In genomic region chr12:48070731-48071130, GRCh38 we compare ENCODE assay signal across 32 cellular contexts.
"Had no signal": no experiment of that assay in that cellular context is flagged by ENCODE, and none has a peak within 500 bp of the region (broad histone marks: within the 10 kb centered on the region; RNA-seq: fewer than 3 reads in every experiment).

No MANE protein-coding gene starts in this region.

- H3K4me3 Mint-ChIP-seq: activated B cell treated with CpG ODN at 0.5 μM for 24 hours; activated CD4-positive, alpha-beta memory T cell treated with anti-CD3 and anti-CD28 coated beads for 36 hours; activated CD4-positive, alpha-beta T cell treated with anti-CD3 and anti-CD28 coated beads, Interleukin-2, amount 10 ng/mL, durations not matched to agents 24 days and 14 days; activated CD8-positive, alpha-beta T cell treated with anti-CD3 and anti-CD28 coated beads for 36 hours; activated naive CD4-positive, alpha-beta T cell treated with anti-CD3 and anti-CD28 coated beads for 36 hours; activated naive CD8-positive, alpha-beta T cell treated with anti-CD3 and anti-CD28 coated beads for 36 hours; activated T-cell treated with anti-CD3 and anti-CD28 coated beads, Interleukin-2, amount 50 U/mL, for 24 hours; activated T-helper 1 cell treated with anti-CD3 and anti-CD28 coated beads, Interleukin-12 subunit alpha, Interleukin-12 subunit beta, Interleukin-2, Interleukin-4 antibody, amounts not matched to agents 30 ng/mL and 10 ng/mL and 1 ng/mL, durations not matched to agents 14 hours and 24 hours and 36 hours; activated T-helper 17 cell treated with anti-CD3 and anti-CD28 coated beads, Interleukin-2, amount 50 U/mL, for 72 hours; T-cell; T-helper 2 cell treated with Interferon-gamma antibody and Interleukin-4, amounts not matched to agents 5 μg/mL and 100 μg/mL, for 36 hours had no signal

- H3K4me1 Mint-ChIP-seq: activated B cell treated with CpG ODN at 0.5 μM for 24 hours had no signal

- H3K9me3 ChIP-seq: adrenal gland, body of pancreas, breast epithelium had no signal

- H3K27ac Mint-ChIP-seq: activated B cell treated with CpG ODN at 0.5 μM for 24 hours; activated CD4-positive, alpha-beta memory T cell treated with anti-CD3 and anti-CD28 coated beads for 36 hours; activated CD4-positive, alpha-beta T cell treated with anti-CD3 and anti-CD28 coated beads, Interleukin-2, amount 10 ng/mL, durations not matched to agents 24 days and 14 days; activated CD8-positive, alpha-beta T cell treated with anti-CD3 and anti-CD28 coated beads for 36 hours; activated naive CD4-positive, alpha-beta T cell treated with anti-CD3 and anti-CD28 coated beads for 36 hours; activated naive CD4-positive, alpha-beta T cell treated with anti-CD3 and anti-CD28 coated beads, Interleukin-2, amount 50 U/mL, for 72 hours; activated naive CD8-positive, alpha-beta T cell treated with anti-CD3 and anti-CD28 coated beads for 36 hours; activated T-cell treated with anti-CD3 and anti-CD28 coated beads, Interleukin-2, amount 50 U/mL, for 24 hours; activated T-helper 1 cell treated with anti-CD3 and anti-CD28 coated beads, Interleukin-12 subunit alpha, Interleukin-12 subunit beta, Interleukin-2, Interleukin-4 antibody, amounts not matched to agents 30 ng/mL and 10 ng/mL and 1 ng/mL, durations not matched to agents 14 hours and 24 hours and 36 hours; activated T-helper 17 cell treated with anti-CD3 and anti-CD28 coated beads, Interleukin-2, amount 50 U/mL, for 72 hours; T-cell; T-helper 2 cell treated with Interferon-gamma antibody and Interleukin-4, amounts not matched to agents 5 μg/mL and 100 μg/mL, for 36 hours had no signal

- H3K9me3 Mint-ChIP-seq: activated B cell treated with CpG ODN at 0.5 μM for 24 hours; activated CD4-positive, alpha-beta memory T cell treated with anti-CD3 and anti-CD28 coated beads for 36 hours; activated CD4-positive, alpha-beta T cell treated with anti-CD3 and anti-CD28 coated beads, Interleukin-2, amount 10 ng/mL, durations not matched to agents 24 days and 14 days; activated CD8-positive, alpha-beta T cell treated with anti-CD3 and anti-CD28 coated beads for 36 hours; activated naive CD4-positive, alpha-beta T cell treated with anti-CD3 and anti-CD28 coated beads for 36 hours; activated naive CD4-positive, alpha-beta T cell treated with anti-CD3 and anti-CD28 coated beads, Interleukin-2, amount 50 U/mL, for 72 hours; activated naive CD8-positive, alpha-beta T cell treated with anti-CD3 and anti-CD28 coated beads for 36 hours; activated T-cell treated with anti-CD3 and anti-CD28 coated beads, Interleukin-2, amount 50 U/mL, for 24 hours; activated T-helper 1 cell treated with anti-CD3 and anti-CD28 coated beads, Interleukin-12 subunit alpha, Interleukin-12 subunit beta, Interleukin-2, Interleukin-4 antibody, amounts not matched to agents 30 ng/mL and 10 ng/mL and 1 ng/mL, durations not matched to agents 14 hours and 24 hours and 36 hours; activated T-helper 17 cell treated with anti-CD3 and anti-CD28 coated beads, Interleukin-2, amount 50 U/mL, for 72 hours; T-cell; T-helper 2 cell treated with Interferon-gamma antibody and Interleukin-4, amounts not matched to agents 5 μg/mL and 100 μg/mL, for 36 hours had no signal

- ATAC-seq: activated CD8-positive, alpha-beta T cell treated with anti-CD3 and anti-CD28 coated beads for 36 hours; activated naive CD4-positive, alpha-beta T cell treated with anti-CD3 and anti-CD28 coated beads, Interleukin-2, amount 50 U/mL, for 72 hours; activated T-helper 17 cell treated with anti-CD3 and anti-CD28 coated beads, Interleukin-2, amount 50 U/mL, for 72 hours; body of pancreas; T-cell had no signal

- DNase-seq: activated B cell treated with CpG ODN at 0.5 μM for 24 hours; activated CD4-positive, alpha-beta memory T cell treated with anti-CD3 and anti-CD28 coated beads for 36 hours; activated CD4-positive, alpha-beta T cell treated with anti-CD3 and anti-CD28 coated beads for 4 hours; activated CD4-positive, alpha-beta T cell treated with anti-CD3 and anti-CD28 coated beads, Interleukin-2, amount 10 ng/mL, durations not matched to agents 24 days and 14 days; activated CD4-positive, alpha-beta T cell treated with anti-CD3 and anti-CD28 coated beads, Interleukin-2, amount 50 U/mL, for 1 hour; activated CD4-positive, alpha-beta T cell treated with anti-CD3 and anti-CD28 coated beads, Interleukin-2, amount 50 U/mL, for 4 hours; activated CD4-positive, CD25-positive, alpha-beta regulatory T cell treated with anti-CD3 and anti-CD28 coated beads, Interleukin-2, amount 50 U/mL, for 72 hours; activated CD8-positive, alpha-beta memory T cell treated with anti-CD3 and anti-CD28 coated beads, Interleukin-2, amount 50 U/mL, for 4 hours; activated CD8-positive, alpha-beta T cell treated with anti-CD3 and anti-CD28 coated beads for 36 hours; activated effector memory CD4-positive, alpha-beta T cell treated with anti-CD3 and anti-CD28 coated beads, Interleukin-2, amount 50 U/mL, for 16 hours; activated gamma-delta T cell treated with Interleukin-2 at 50 U/mL for 16 hours; activated naive CD4-positive, alpha-beta T cell; activated naive CD4-positive, alpha-beta T cell treated with anti-CD3 and anti-CD28 coated beads for 36 hours; activated naive CD4-positive, alpha-beta T cell treated with anti-CD3 and anti-CD28 coated beads, Interleukin-2, amount 50 U/mL, for 16 hours; activated naive CD8-positive, alpha-beta T cell treated with anti-CD3 and anti-CD28 coated beads for 36 hours; activated T-cell treated with anti-CD3 and anti-CD28 coated beads for 4 hours; activated T-cell treated with anti-CD3 and anti-CD28 coated beads, Interleukin-2, amount 50 U/mL, for 24 hours; activated T-cell treated with anti-CD3 and anti-CD28 coated beads, Interleukin-2, amount 50 U/mL, for 48 hours; adrenal gland; amniotic stem cell; aorta; body of pancreas; brain microvascular endothelial cell; central memory CD4-positive, alpha-beta T cell; T-cell; T-helper 2 cell; T-helper 9 cell had no signal

- H3K27me3 Mint-ChIP-seq: activated B cell treated with CpG ODN at 0.5 μM for 24 hours; activated CD4-positive, alpha-beta memory T cell treated with anti-CD3 and anti-CD28 coated beads for 36 hours; activated CD4-positive, alpha-beta T cell treated with anti-CD3 and anti-CD28 coated beads, Interleukin-2, amount 10 ng/mL, durations not matched to agents 24 days and 14 days; activated CD8-positive, alpha-beta T cell treated with anti-CD3 and anti-CD28 coated beads for 36 hours; activated naive CD8-positive, alpha-beta T cell treated with anti-CD3 and anti-CD28 coated beads for 36 hours; activated T-cell treated with anti-CD3 and anti-CD28 coated beads, Interleukin-2, amount 50 U/mL, for 24 hours; activated T-helper 17 cell treated with anti-CD3 and anti-CD28 coated beads, Interleukin-2, amount 50 U/mL, for 72 hours; T-cell had no signal
